Comparison of ENCODE assay signal across 27 cellular contexts in the genomic region with DNA sequence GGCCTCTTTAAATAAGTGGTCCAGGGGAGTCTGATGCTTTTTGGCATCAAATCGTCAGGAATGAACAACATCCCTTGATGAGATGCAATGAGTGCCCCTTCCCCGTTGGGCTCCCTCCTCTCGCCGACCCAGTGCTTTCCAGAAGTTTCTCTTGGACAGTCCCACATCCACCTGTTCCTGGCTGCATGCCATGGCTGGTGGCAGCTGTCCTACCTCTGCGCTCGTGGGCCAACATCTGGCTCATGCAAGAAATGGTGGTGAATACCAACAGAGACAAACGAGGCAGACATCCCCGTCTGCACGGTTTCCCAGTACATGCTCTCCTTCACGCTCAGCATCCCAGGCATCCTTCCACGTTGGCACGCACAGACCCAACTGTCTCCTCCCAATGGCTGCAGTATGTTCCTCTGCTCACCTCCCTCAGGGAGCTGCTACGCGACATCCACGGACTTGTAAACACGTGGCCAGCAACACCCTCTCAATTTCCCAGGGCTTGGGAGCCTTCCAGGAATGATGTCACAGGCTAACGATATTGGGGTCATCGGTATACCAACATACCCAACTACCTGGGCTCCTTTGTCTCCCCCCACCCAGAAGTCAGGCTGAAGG.
"Had no signal": no experiment of that assay in that cellular context is flagged by ENCODE, and none has a peak within 500 bp of the region (broad histone marks: within the 10 kb centered on the region; RNA-seq: fewer than 3 reads in every experiment).

No MANE protein-coding gene starts in this region.

- H3K4me1 ChIP-seq: esophagus muscularis mucosa, lower lobe of right lung, tibial nerve, upper lobe of left lung had no signal

- H3K27ac Mint-ChIP-seq: natural killer cell treated with Interleukin-12 subunit alpha and Interleukin-12 subunit beta and Interleukin-15 and Interleukin-18, amount 100 ng/mL, for 72 hours; stimulated activated naive B cell treated with anti-CD40 and anti-IgM and Interleukin-4, amounts not matched to agents 10 μg/mL and 1 μg/mL and 100 μg/mL, for 72 hours; stimulated activated naive CD8-positive, alpha-beta T cell treated with anti-CD3 and anti-CD28 coated beads, Interleukin-15, Interleukin-2, amounts not matched to agents 100 ng/mL and 50 ng/mL, for 24 hours had no signal

- H3K4me3 ChIP-seq: coronary artery, esophagus muscularis mucosa, heart right ventricle, left ventricle myocardium inferior, lower lobe of right lung, ovary, psoas muscle, skin epidermis, spleen, thoracic aorta, tibial nerve, upper lobe of left lung had no signal

- H3K4me1 Mint-ChIP-seq: neural crest cell; stimulated activated naive B cell treated with anti-CD40 and anti-IgM and Interleukin-4, amounts not matched to agents 10 μg/mL and 1 μg/mL and 100 μg/mL, for 72 hours had no signal

- H3K9me3 ChIP-seq: esophagus muscularis mucosa, heart right ventricle, left ventricle myocardium inferior, lower lobe of right lung, ovary, psoas muscle, spleen, thoracic aorta, tibial nerve, upper lobe of left lung had no signal

- H3K4me3 Mint-ChIP-seq: natural killer cell treated with Interleukin-12 subunit alpha and Interleukin-12 subunit beta and Interleukin-15 and Interleukin-18, amount 100 ng/mL, for 72 hours; neural crest cell; stimulated activated naive B cell treated with anti-CD40 and anti-IgM and Interleukin-4, amounts not matched to agents 10 μg/mL and 1 μg/mL and 100 μg/mL, for 72 hours; stimulated activated naive CD8-positive, alpha-beta T cell treated with anti-CD3 and anti-CD28 coated beads, Interleukin-15, Interleukin-2, amounts not matched to agents 100 ng/mL and 50 ng/mL, for 24 hours had no signal

- FAIRE-seq: endothelial cell of umbilical vein, islet of Langerhans, urothelium cell line had no signal

- H3K9me3 Mint-ChIP-seq: natural killer cell treated with Interleukin-12 subunit alpha and Interleukin-12 subunit beta and Interleukin-15 and Interleukin-18, amount 100 ng/mL, for 72 hours; neural crest cell; stimulated activated naive B cell treated with anti-CD40 and anti-IgM and Interleukin-4, amounts not matched to agents 10 μg/mL and 1 μg/mL and 100 μg/mL, for 72 hours; stimulated activated naive CD8-positive, alpha-beta T cell treated with anti-CD3 and anti-CD28 coated beads, Interleukin-15, Interleukin-2, amounts not matched to agents 100 ng/mL and 50 ng/mL, for 24 hours had no signal

- H3K36me3 ChIP-seq: esophagus muscularis mucosa, heart right ventricle, left ventricle myocardium inferior, lower lobe of right lung, ovary, spleen, thoracic aorta, tibial nerve, upper lobe of left lung had no signal

- H3K27ac ChIP-seq: coronary artery, esophagus muscularis mucosa, foreskin keratinocyte, lower lobe of right lung, ovary, psoas muscle, skin epidermis, thoracic aorta, tibial nerve, upper lobe of left lung had no signal

- H3K27me3 Mint-ChIP-seq: natural killer cell treated with Interleukin-12 subunit alpha and Interleukin-12 subunit beta and Interleukin-15 and Interleukin-18, amount 100 ng/mL, for 72 hours; stimulated activated naive B cell treated with anti-CD40 and anti-IgM and Interleukin-4, amounts not matched to agents 10 μg/mL and 1 μg/mL and 100 μg/mL, for 72 hours; stimulated activated naive CD8-positive, alpha-beta T cell treated with anti-CD3 and anti-CD28 coated beads, Interleukin-15, Interleukin-2, amounts not matched to agents 100 ng/mL and 50 ng/mL, for 24 hours had no signal

- DNase-seq: dermis blood vessel endothelial cell; effector memory CD4-positive, alpha-beta T cell; foreskin keratinocyte; glutamatergic neuron; heart right ventricle; hippocampal formation; left cardiac atrium; left ventricle myocardium inferior; lower lobe of right lung; ovary; psoas muscle; right cardiac atrium; spleen; stimulated activated CD4-positive, alpha-beta T cell treated with anti-CD3 and anti-CD28 coated beads, Interleukin-4, amount 100 ng/mL, for 4 hours; stimulated activated naive B cell treated with anti-CD40 and anti-IgM and Interleukin-4, amounts not matched to agents 10 μg/mL and 1 μg/mL and 100 μg/mL, for 72 hours had no signal

- ATAC-seq: foreskin keratinocyte; left cardiac atrium; lower lobe of right lung; natural killer cell treated with Interleukin-12 subunit alpha and Interleukin-12 subunit beta and Interleukin-15 and Interleukin-18, amount 100 ng/mL, for 72 hours; psoas muscle; right cardiac atrium; stimulated activated naive B cell treated with anti-CD40 and anti-IgM and Interleukin-4, amounts not matched to agents 10 μg/mL and 1 μg/mL and 100 μg/mL, for 72 hours had no signal

- H3K27me3 ChIP-seq: esophagus muscularis mucosa, foreskin keratinocyte, heart right ventricle, ovary, spleen, tibial nerve, upper lobe of left lung had no signal

- H3K36me3 Mint-ChIP-seq: natural killer cell treated with Interleukin-12 subunit alpha and Interleukin-12 subunit beta and Interleukin-15 and Interleukin-18, amount 100 ng/mL, for 72 hours had no signal
